8 cellular contexts compared by ENCODE assay signal in genomic region chr5:151651997-151652645, GRCh38. TPM values are rescaled to one million over a fixed set of nuclear protein-coding genes. Genes with fewer than 3 reads are reported as not detected.
DNase-seq lines count a peak whose midpoint lies in the region; ATAC-seq and TF ChIP-seq lines count a peak whose summit lies in the region.

No MANE protein-coding gene starts in this region.

- no peaks in the 10 kb centered on the region for H3K36me3 Mint-ChIP-seq in activated T-cell treated with anti-CD3 and anti-CD28 coated beads, Interleukin-2, amount 50 U/mL, for 4 hours (ENCODE audit: insufficient read depth)

- H3K4me2 ChIP-seq in neuronal stem cell (ENCODE audit: insufficient read depth, low read length, poor library complexity, severe bottlenecking) = no peak overlapping the region

- H2AFZ ChIP-seq in neuronal stem cell (ENCODE audit: low read length) = peak overlapping the region; percentile 26

- no peak overlapping the region for H2BK15ac ChIP-seq in neuronal stem cell (ENCODE audit: low read length)

- no peaks in the 10 kb centered on the region for H3K79me1 ChIP-seq in neuronal stem cell (ENCODE audit: low read depth, low read length)

- ATAC-seq in GM21717 (IDR thresholded peaks at IDR 0.05; ENCODE audit: unreplicated experiment) = peak; percentile 95
- ATAC-seq in activated T-cell treated with anti-CD3 and anti-CD28 coated beads, Interleukin-2, amount 50 U/mL, for 4 hours = peak; percentile 86 to 97
- peak; percentile 74 for ATAC-seq in thoracic aorta (ENCODE audit: insufficient number of reproducible peaks, low FRiP score, low read depth)

- no peaks in the 10 kb centered on the region for H3K27me3 Mint-ChIP-seq in activated T-cell treated with anti-CD3 and anti-CD28 coated beads, Interleukin-2, amount 50 U/mL, for 4 hours (ENCODE audit: low read depth)

- H3K4me1 ChIP-seq in Peyer's patch (no peaks in the 10 kb centered on the region), neuronal stem cell (ENCODE audit: control insufficient read depth in 2 of 2, insufficient read depth in 1 of 2, low read depth in 1 of 2, low read length in 2 of 2) (peaks cover 0 to 8% of the 10 kb centered on the region in 2 donors), thoracic aorta (ENCODE audit: control insufficient read depth in 1 of 2, low read depth in 2 of 2) (no peaks in the 10 kb centered on the region)

- no peak overlapping the region for H4K91ac ChIP-seq in neuronal stem cell (ENCODE audit: low read depth, low read length, poor library complexity)

- H3K4me3 Mint-ChIP-seq in activated T-cell treated with anti-CD3 and anti-CD28 coated beads, Interleukin-2, amount 50 U/mL, for 4 hours = no peak overlapping the region

- no peak overlapping the region for H2BK12ac ChIP-seq in neuronal stem cell (ENCODE audit: low read length)

- DNase-seq in EH (ENCODE audit: low read depth) (peak; percentile 84), Peyer's patch (peak; percentile 68 to 90 (median 76)), fibroblast of peridontal ligament (ENCODE audit: extremely low read depth) (peak; percentile 83), neuronal stem cell (ENCODE audit: low spot score) (peak; percentile 81), thoracic aorta (ENCODE audit: low spot score) (no peak)
- DNase-seq in activated T-cell treated with anti-CD3 and anti-CD28 coated beads, Interleukin-2, amount 50 U/mL, for 4 hours = peak; percentile 41

- H4K8ac ChIP-seq in neuronal stem cell (ENCODE audit: low read depth, low read length) = no peak overlapping the region

- H2BK120ac ChIP-seq in neuronal stem cell (ENCODE audit: low read depth, low read length) = no peak overlapping the region

- H3K23ac ChIP-seq in neuronal stem cell (ENCODE audit: low read depth, low read length, poor library complexity) = no peak overlapping the region

- no peak overlapping the region for H3K4me3 ChIP-seq in Peyer's patch
- H3K4me3 ChIP-seq in neuronal stem cell (ENCODE audit: low read length in 2 of 2) = no peak overlapping the region
- H3K4me3 ChIP-seq in thoracic aorta = no peak overlapping the region

- TF ChIP-seq CTCF in Peyer's patch (IDR thresholded peaks at IDR 0.05) (peak; percentile 52 to 83 (median 79)), thoracic aorta (IDR thresholded peaks at IDR 0.05) (peak; percentile 84)

- no peak for TF ChIP-seq POLR2A in Peyer's patch (IDR thresholded peaks at IDR 0.05)

- H3K9ac ChIP-seq in neuronal stem cell (ENCODE audit: low read depth, low read length, poor library complexity) = no peak overlapping the region

- no peaks in the 10 kb centered on the region for H3K27me3 ChIP-seq in Peyer's patch
- peaks cover 0 to 25% (median 0%) of the 10 kb centered on the region in 3 experiments for H3K27me3 ChIP-seq in neuronal stem cell (ENCODE audit: control insufficient read depth in 3 of 3, insufficient read depth in 3 of 3, low read depth in 1 of 3, low read length in 3 of 3)
- no peaks in the 10 kb centered on the region for H3K27me3 ChIP-seq in thoracic aorta (replicated peaks; ENCODE audit: insufficient read depth)

- TF ChIP-seq EP300 in Ishikawa (IDR thresholded peaks at IDR 0.05; ENCODE audit: borderline replicate concordance) = peak; percentile 19; the same call in 1 of the 2 replicates

- no peak overlapping the region for H3K4ac ChIP-seq in neuronal stem cell (ENCODE audit: low read length)

- no CpG with 5 or more reads among the region's 6 CpGs for WGBS in neuronal stem cell (ENCODE audit: extremely low coverage in 2 of 2, insufficient read length in 2 of 2, insufficient replicate concordance in 1 of 2), 2 donors

- no peak overlapping the region for H2BK5ac ChIP-seq in neuronal stem cell (ENCODE audit: low read length)

- no peaks in the 10 kb centered on the region for H3K4me1 Mint-ChIP-seq in activated T-cell treated with anti-CD3 and anti-CD28 coated beads, Interleukin-2, amount 50 U/mL, for 4 hours (ENCODE audit: low read depth)

- no peak overlapping the region for H3K18ac ChIP-seq in neuronal stem cell (ENCODE audit: low read length)

- no peaks in the 10 kb centered on the region for H3K9me3 Mint-ChIP-seq in activated T-cell treated with anti-CD3 and anti-CD28 coated beads, Interleukin-2, amount 50 U/mL, for 4 hours

- H3K27ac ChIP-seq in Peyer's patch (no peak overlapping the region), neuronal stem cell (replicated peaks; ENCODE audit: low read length) (no peak overlapping the region), thoracic aorta (no peak overlapping the region)

- H3K9me3 ChIP-seq in Peyer's patch = no peaks in the 10 kb centered on the region
- H3K9me3 ChIP-seq in neuronal stem cell (replicated peaks in 1 of 2; ENCODE audit: control insufficient read depth in 2 of 2, insufficient read depth in 1 of 2, low read depth in 1 of 2, low read length in 2 of 2) = no peaks in the 10 kb centered on the region
- no peaks in the 10 kb centered on the region for H3K9me3 ChIP-seq in thoracic aorta

- no peak overlapping the region for H3K14ac ChIP-seq in neuronal stem cell (ENCODE audit: low read length)

- H3K36me3 ChIP-seq in Peyer's patch = no peaks in the 10 kb centered on the region
- H3K36me3 ChIP-seq in neuronal stem cell (replicated peaks in 1 of 2; ENCODE audit: control insufficient read depth in 2 of 2, insufficient read depth in 2 of 2, low read length in 2 of 2) = no peaks in the 10 kb centered on the region
- no peaks in the 10 kb centered on the region for H3K36me3 ChIP-seq in thoracic aorta

- TF ChIP-seq RAD21 in Ishikawa (IDR thresholded peaks at IDR 0.05; ENCODE audit: low read depth) = peak; percentile 100

- H2AK5ac ChIP-seq in neuronal stem cell (ENCODE audit: low read depth, low read length) = no peak overlapping the region

TF ChIP-seq in Ishikawa, 13 proteins besides CTCF, POLR2A, EP300 and RAD21:
- peak; percentile 16; the same call in 1 of the 2 replicates for TF ChIP-seq USF1 (IDR thresholded peaks at IDR 0.05)
- no peak for TF ChIP-seq EGR1 (IDR thresholded peaks at IDR 0.05)
- TF ChIP-seq MAX (IDR thresholded peaks at IDR 0.05) = peak; percentile 40
TF ChIP-seq in Ishikawa: peak in this region for 2.

RNA-seq across cellular contexts. Expression of gene SPARC, which starts 34.6 kb away (rescaled TPM):
- total RNA-seq in Peyer's patch = 100 to 1,000 TPM in 1 of 4 donors, 10 to 100 TPM in 3; 47.6 to 177 (median 68.6) TPM
- total RNA-seq in activated T-cell treated with anti-CD3 and anti-CD28 coated beads, Interleukin-2, amount 50 U/mL, for 4 hours = 1 to 10 TPM; 2.0 to 2.6 (median 2.3) TPM
- 393 TPM for polyA plus RNA-seq in neuronal stem cell (2013, experiment 1 of 2)
- 374 TPM for polyA plus RNA-seq in neuronal stem cell (2013, experiment 2 of 2)
- total RNA-seq in thoracic aorta = 1,000 to 10,000 TPM; 1,654 to 1,851 TPM

Comparison
In these comparisons a context has a peak if more than half of its experiments do, and no peak if none do; other contexts are left out.
1. RNA of gene SPARC, which starts 34.6 kb away (total RNA-seq): 1,654 to 1,851 TPM in thoracic aorta and 47.6 to 177 TPM in Peyer's patch; 2.0 to 2.6 TPM in activated T-cell treated with anti-CD3 and anti-CD28 coated beads, Interleukin-2, amount 50 U/mL, for 4 hours; every median in the first group is over 10 times any median in the second.
2. Peak in every context shown above with its lines, with median percentiles within 50 percentile points of each other: ATAC-seq.